Comparison of ENCODE assay signal across 2 cellular contexts in the genomic region with DNA sequence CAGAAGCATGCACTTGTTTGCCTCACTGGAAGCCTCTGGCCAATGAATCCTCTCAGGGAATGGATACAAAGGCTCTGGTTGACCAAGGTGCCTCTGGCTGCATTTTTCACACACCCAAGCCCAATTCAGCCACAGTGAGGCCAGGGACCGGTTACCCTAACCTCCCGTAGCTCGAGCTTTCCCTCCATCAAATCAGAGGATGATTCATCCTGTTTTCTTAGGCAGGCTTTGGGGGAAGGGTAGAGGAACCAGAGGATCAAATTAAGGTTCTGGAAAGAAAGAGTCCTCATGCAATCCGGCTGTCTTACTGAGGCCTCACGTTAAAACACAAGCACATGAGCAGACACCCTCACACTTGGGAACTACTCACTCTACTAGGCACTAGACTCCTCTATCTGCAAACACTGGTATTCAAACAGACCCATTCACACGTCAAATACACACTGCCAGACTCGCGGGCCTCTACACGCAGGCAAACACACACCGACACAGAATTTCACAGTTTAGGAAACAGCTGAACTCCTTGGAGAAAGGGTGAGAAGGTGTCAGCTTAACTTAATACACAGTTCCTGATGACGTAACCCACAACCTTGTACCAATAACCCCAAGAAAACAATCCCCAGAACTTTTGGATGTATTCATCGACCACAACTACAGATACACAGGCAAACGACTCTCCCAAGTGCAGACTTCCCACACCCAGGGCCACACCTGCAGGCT.
TF ChIP-seq lines count a peak whose summit lies in the region.

No MANE protein-coding gene starts in this region.

TF ChIP-seq in HCT116, 20 proteins besides CTCF, POLR2A, EP300 and RAD21:
- no peak for TF ChIP-seq ELF1 (IDR thresholded peaks at IDR 0.05; ENCODE audit: borderline replicate concordance, low read depth)
- no peak for TF ChIP-seq EZH2 (IDR thresholded peaks at IDR 0.05)
- TF ChIP-seq CEBPB (IDR thresholded peaks at IDR 0.05; ENCODE audit: low read depth) = no peak
- TF ChIP-seq FOSL1 (IDR thresholded peaks at IDR 0.05; ENCODE audit: low read depth) = no peak
- TF ChIP-seq SRF (IDR thresholded peaks at IDR 0.05; ENCODE audit: low read depth) = no peak
- TF ChIP-seq, protein P1, sequence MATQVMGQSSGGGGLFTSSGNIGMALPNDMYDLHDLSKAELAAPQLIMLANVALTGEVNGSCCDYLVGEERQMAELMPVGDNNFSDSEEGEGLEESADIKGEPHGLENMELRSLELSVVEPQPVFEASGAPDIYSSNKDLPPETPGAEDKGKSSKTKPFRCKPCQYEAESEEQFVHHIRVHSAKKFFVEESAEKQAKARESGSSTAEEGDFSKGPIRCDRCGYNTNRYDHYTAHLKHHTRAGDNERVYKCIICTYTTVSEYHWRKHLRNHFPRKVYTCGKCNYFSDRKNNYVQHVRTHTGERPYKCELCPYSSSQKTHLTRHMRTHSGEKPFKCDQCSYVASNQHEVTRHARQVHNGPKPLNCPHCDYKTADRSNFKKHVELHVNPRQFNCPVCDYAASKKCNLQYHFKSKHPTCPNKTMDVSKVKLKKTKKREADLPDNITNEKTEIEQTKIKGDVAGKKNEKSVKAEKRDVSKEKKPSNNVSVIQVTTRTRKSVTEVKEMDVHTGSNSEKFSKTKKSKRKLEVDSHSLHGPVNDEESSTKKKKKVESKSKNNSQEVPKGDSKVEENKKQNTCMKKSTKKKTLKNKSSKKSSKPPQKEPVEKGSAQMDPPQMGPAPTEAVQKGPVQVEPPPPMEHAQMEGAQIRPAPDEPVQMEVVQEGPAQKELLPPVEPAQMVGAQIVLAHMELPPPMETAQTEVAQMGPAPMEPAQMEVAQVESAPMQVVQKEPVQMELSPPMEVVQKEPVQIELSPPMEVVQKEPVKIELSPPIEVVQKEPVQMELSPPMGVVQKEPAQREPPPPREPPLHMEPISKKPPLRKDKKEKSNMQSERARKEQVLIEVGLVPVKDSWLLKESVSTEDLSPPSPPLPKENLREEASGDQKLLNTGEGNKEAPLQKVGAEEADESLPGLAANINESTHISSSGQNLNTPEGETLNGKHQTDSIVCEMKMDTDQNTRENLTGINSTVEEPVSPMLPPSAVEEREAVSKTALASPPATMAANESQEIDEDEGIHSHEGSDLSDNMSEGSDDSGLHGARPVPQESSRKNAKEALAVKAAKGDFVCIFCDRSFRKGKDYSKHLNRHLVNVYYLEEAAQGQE (IDR thresholded peaks at IDR 0.05; ENCODE audit: low read depth) = no peak
- TF ChIP-seq ZFX (IDR thresholded peaks at IDR 0.05) = no peak
- no peak for TF ChIP-seq TCF7L2 (IDR thresholded peaks at IDR 0.05; ENCODE audit: borderline replicate concordance, extremely low read depth, insufficient read depth, insufficient read length)
- no peak for TF ChIP-seq POLR2AphosphoS5 (IDR thresholded peaks at IDR 0.05; ENCODE audit: low read depth, low read length)
- TF ChIP-seq EGR1 (IDR thresholded peaks at IDR 0.05; ENCODE audit: low read depth) = no peak
- TF ChIP-seq, protein P2, sequence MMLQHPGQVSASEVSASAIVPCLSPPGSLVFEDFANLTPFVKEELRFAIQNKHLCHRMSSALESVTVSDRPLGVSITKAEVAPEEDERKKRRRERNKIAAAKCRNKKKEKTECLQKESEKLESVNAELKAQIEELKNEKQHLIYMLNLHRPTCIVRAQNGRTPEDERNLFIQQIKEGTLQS (IDR thresholded peaks at IDR 0.05) = no peak
- no peak for TF ChIP-seq YY1 (IDR thresholded peaks at IDR 0.05; ENCODE audit: extremely low read depth, insufficient replicate concordance, low read depth, low read length)
- no peak for TF ChIP-seq JUND (IDR thresholded peaks at IDR 0.05)
- no peak for TF ChIP-seq CBX3 (IDR thresholded peaks at IDR 0.05; ENCODE audit: low read depth)
- TF ChIP-seq EZH2phosphoT487 (IDR thresholded peaks at IDR 0.05; ENCODE audit: borderline replicate concordance) = no peak
- TF ChIP-seq, protein P3, sequence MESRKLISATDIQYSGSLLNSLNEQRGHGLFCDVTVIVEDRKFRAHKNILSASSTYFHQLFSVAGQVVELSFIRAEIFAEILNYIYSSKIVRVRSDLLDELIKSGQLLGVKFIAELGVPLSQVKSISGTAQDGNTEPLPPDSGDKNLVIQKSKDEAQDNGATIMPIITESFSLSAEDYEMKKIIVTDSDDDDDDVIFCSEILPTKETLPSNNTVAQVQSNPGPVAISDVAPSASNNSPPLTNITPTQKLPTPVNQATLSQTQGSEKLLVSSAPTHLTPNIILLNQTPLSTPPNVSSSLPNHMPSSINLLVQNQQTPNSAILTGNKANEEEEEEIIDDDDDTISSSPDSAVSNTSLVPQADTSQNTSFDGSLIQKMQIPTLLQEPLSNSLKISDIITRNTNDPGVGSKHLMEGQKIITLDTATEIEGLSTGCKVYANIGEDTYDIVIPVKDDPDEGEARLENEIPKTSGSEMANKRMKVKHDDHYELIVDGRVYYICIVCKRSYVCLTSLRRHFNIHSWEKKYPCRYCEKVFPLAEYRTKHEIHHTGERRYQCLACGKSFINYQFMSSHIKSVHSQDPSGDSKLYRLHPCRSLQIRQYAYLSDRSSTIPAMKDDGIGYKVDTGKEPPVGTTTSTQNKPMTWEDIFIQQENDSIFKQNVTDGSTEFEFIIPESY (IDR thresholded peaks at IDR 0.05; ENCODE audit: extremely low read depth, insufficient replicate concordance, low read length) = no peak
- no peak for TF ChIP-seq SP1 (IDR thresholded peaks at IDR 0.05; ENCODE audit: low read depth)
- no peak for TF ChIP-seq ZNF274 (IDR thresholded peaks at IDR 0.05; ENCODE audit: low read depth, low read length)

TF ChIP-seq in SK-N-SH, 30 proteins besides CTCF, POLR2A, EP300 and RAD21:
- TF ChIP-seq, protein P4, sequence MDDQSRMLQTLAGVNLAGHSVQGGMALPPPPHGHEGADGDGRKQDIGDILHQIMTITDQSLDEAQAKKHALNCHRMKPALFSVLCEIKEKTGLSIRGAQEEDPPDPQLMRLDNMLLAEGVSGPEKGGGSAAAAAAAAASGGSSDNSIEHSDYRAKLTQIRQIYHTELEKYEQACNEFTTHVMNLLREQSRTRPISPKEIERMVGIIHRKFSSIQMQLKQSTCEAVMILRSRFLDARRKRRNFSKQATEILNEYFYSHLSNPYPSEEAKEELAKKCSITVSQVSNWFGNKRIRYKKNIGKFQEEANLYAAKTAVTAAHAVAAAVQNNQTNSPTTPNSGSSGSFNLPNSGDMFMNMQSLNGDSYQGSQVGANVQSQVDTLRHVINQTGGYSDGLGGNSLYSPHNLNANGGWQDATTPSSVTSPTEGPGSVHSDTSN (IDR thresholded peaks at IDR 0.05) = no peak
- TF ChIP-seq, protein P5, sequence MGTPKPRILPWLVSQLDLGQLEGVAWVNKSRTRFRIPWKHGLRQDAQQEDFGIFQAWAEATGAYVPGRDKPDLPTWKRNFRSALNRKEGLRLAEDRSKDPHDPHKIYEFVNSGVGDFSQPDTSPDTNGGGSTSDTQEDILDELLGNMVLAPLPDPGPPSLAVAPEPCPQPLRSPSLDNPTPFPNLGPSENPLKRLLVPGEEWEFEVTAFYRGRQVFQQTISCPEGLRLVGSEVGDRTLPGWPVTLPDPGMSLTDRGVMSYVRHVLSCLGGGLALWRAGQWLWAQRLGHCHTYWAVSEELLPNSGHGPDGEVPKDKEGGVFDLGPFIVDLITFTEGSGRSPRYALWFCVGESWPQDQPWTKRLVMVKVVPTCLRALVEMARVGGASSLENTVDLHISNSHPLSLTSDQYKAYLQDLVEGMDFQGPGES (IDR thresholded peaks at IDR 0.05; ENCODE audit: low read depth, low read length) = no peak
- TF ChIP-seq FOSL2 (IDR thresholded peaks at IDR 0.05; ENCODE audit: borderline replicate concordance, low read depth) (peak; percentile 33; the same call in 1 of the 2 replicates), GABPA (IDR thresholded peaks at IDR 0.05; ENCODE audit: low read depth) (no peak)
TF ChIP-seq in SK-N-SH: peak in this region for 1.
